24 cellular contexts compared by ENCODE assay signal in the genomic region with DNA sequence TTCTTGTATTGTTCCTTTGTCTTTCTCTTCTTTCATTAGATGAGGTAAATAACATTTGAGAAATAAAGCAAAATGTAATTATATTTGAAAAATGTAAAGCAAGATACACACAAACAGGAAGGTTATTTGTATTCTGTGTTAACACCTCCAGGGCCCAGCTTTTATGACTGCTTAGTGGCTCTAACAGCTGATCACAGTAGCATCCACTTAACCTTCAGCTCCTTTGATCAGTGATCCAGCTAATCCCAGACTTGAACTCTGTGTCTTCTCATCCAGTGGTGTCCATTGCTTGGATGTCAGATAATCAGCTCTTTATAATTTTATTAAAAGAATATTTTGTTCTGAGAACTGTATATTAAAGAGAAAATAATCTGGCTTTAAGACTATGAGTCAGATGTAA. TPM values are rescaled to one million over a fixed set of nuclear protein-coding genes. Genes with fewer than 3 reads are reported as not detected.
DNase-seq lines count a peak whose midpoint lies in the region; ATAC-seq and TF ChIP-seq lines count a peak whose summit lies in the region.
"Had no signal": no experiment of that assay in that cellular context is flagged by ENCODE, and none has a peak within 500 bp of the region (broad histone marks: within the 10 kb centered on the region; RNA-seq: fewer than 3 reads in every experiment).

No MANE protein-coding gene starts in this region.

- in situ Hi-C loops in transverse colon (cut with MboI; ENCODE audit: low pct_ligation_motif_present in 1 of 4, low pct_unique_long_range_greater_than_20kb in 1 of 4, low sequenced_read_pairs in 3 of 4), result no loop called here

- no peaks in the 10 kb centered on the region for H3K36me3 ChIP-seq in transverse colon
- H3K36me3 ChIP-seq: BE2C, neutrophil had no signal

- H3K4me1 Mint-ChIP-seq in WTC11, result peaks cover 66% of the 10 kb centered on the region
- peaks cover 18% of the 10 kb centered on the region for H3K4me1 Mint-ChIP-seq in osteocyte (ENCODE audit: unreplicated experiment)
- H3K4me1 Mint-ChIP-seq in naive thymus-derived CD8-positive, alpha-beta T cell, result peaks cover 12 to 57% (median 35%) of the 10 kb centered on the region in 4 donors

- H3K36me3 Mint-ChIP-seq in WTC11 (no peaks in the 10 kb centered on the region), osteocyte (ENCODE audit: unreplicated experiment) (no peaks in the 10 kb centered on the region)
- H3K36me3 Mint-ChIP-seq in naive thymus-derived CD8-positive, alpha-beta T cell, result peaks cover 0 to 6% (median 6%) of the 10 kb centered on the region in 3 donors
- H3K36me3 Mint-ChIP-seq: immature natural killer cell had no signal

- CTCF ChIA-PET in WTC11 (lab: Charles Lee), result no interaction called here

- H3K27ac Mint-ChIP-seq in WTC11, result peak overlapping the region; percentile 4; the same call in 1 of the 2 replicates
- H3K27ac Mint-ChIP-seq in osteocyte (ENCODE audit: unreplicated experiment), result peak overlapping the region; percentile 23
- H3K27ac Mint-ChIP-seq in naive thymus-derived CD8-positive, alpha-beta T cell, result peak overlapping the region in 3 of 10 donors; percentile 18 to 38 (median 25)

- DNase-seq in NCI-H2029 treated with DMSO at 0.1 percent for 48 hours (lab: John Stamatoyannopoulos, UW) (peak; percentile 20), NCI-H2029 (lab: John Stamatoyannopoulos, UW) (no peak), WTC11 (ENCODE audit: low spot score) (no peak), osteocyte (ENCODE audit: extremely low spot score, unreplicated experiment) (no peak), transverse colon (no peak), SHP77 (lab: John Stamatoyannopoulos, UW) (no peak)
- no peak for DNase-seq in naive thymus-derived CD8-positive, alpha-beta T cell
- DNase-seq: activated gamma-delta T cell treated with Interleukin-2 at 50 U/mL for 16 hours; activated T-cell treated with anti-CD3 and anti-CD28 coated beads, Interleukin-2, amount 50 U/mL, for 1 hour; BE2C; body of pancreas; effector CD8-positive, alpha-beta T cell; erythroblast; foreskin fibroblast; H9; immature natural killer cell; NCI-H187 treated with DMSO at 0.1 percent for 48 hours; NCI-H526; retina; stimulated activated CD4-positive, alpha-beta T cell treated with anti-CD3 and anti-CD28 coated beads, Interleukin-4, amount 100 ng/mL, for 24 hours; stimulated activated naive CD8-positive, alpha-beta T cell treated with anti-CD3 and anti-CD28 coated beads, Interleukin-15, Interleukin-2, amounts not matched to agents 100 U/mL and 50 U/mL, for 24 hours had no signal

- TF ChIP-seq CTCF in WTC11 (IDR thresholded peaks at IDR 0.05) (no peak), osteocyte (IDR thresholded peaks at IDR 0.05) (no peak), transverse colon (IDR thresholded peaks at IDR 0.05) (no peak)

- intact Hi-C loops in transverse colon (cut with DNase I; ENCODE audit: low total_unique reads), result no loop called here

- no peaks in the 10 kb centered on the region for H3K9me3 ChIP-seq in transverse colon
- H3K9me3 ChIP-seq: BE2C, body of pancreas, neutrophil had no signal

- H3K4me3 ChIP-seq in transverse colon, result no peak overlapping the region
- H3K4me3 ChIP-seq: body of pancreas had no signal

- no peak overlapping the region for H3K27ac ChIP-seq in transverse colon
- H3K27ac ChIP-seq: body of pancreas, neutrophil had no signal

- peaks cover 0 to 26% (median 9%) of the 10 kb centered on the region in 4 donors for H3K4me1 ChIP-seq in transverse colon
- H3K4me1 ChIP-seq: BE2C, body of pancreas had no signal

- no peaks in the 10 kb centered on the region for H3K27me3 Mint-ChIP-seq in WTC11 (ENCODE audit: low read depth)
- H3K27me3 Mint-ChIP-seq in osteocyte (ENCODE audit: unreplicated experiment), result no peaks in the 10 kb centered on the region
- no peaks in the 10 kb centered on the region for H3K27me3 Mint-ChIP-seq in naive thymus-derived CD8-positive, alpha-beta T cell

- H3K9me3 Mint-ChIP-seq in WTC11 (no peaks in the 10 kb centered on the region), osteocyte (ENCODE audit: unreplicated experiment) (no peaks in the 10 kb centered on the region)
- H3K9me3 Mint-ChIP-seq in naive thymus-derived CD8-positive, alpha-beta T cell, result no peaks in the 10 kb centered on the region
- H3K9me3 Mint-ChIP-seq: H9, immature natural killer cell had no signal

- no peaks in the 10 kb centered on the region for H3K27me3 ChIP-seq in transverse colon
- H3K27me3 ChIP-seq: BE2C, body of pancreas, neutrophil had no signal

- H3K4me3 Mint-ChIP-seq in WTC11 (no peak overlapping the region), osteocyte (ENCODE audit: unreplicated experiment) (no peak overlapping the region)
- no peak overlapping the region for H3K4me3 Mint-ChIP-seq in naive thymus-derived CD8-positive, alpha-beta T cell
- H3K4me3 Mint-ChIP-seq: H9, immature natural killer cell had no signal

- no peak for TF ChIP-seq POLR2A in transverse colon (IDR thresholded peaks at IDR 0.05)

- POLR2A ChIA-PET in WTC11 (lab: Charles Lee), result interaction anchor here (0.8 kb wide), 1 partner anchor 94 kb away, joined by 3 read pairs; no protein-coding TSS in a partner anchor
- POLR2A ChIA-PET in naive thymus-derived CD8-positive, alpha-beta T cell (lab: Charles Lee), result no interaction called here

- peak; percentile 44 for ATAC-seq in HG03432 (IDR thresholded peaks at IDR 0.05; ENCODE audit: unreplicated experiment)
- ATAC-seq in WTC11, result no peak
- ATAC-seq in naive thymus-derived CD8-positive, alpha-beta T cell, result no peak
- ATAC-seq: body of pancreas; Right ventricle myocardium inferior; stimulated activated naive CD8-positive, alpha-beta T cell treated with anti-CD3 and anti-CD28 coated beads, Interleukin-15, Interleukin-2, amounts not matched to agents 100 U/mL and 50 U/mL, for 24 hours had no signal

- no peak for TF ChIP-seq EP300 in transverse colon (IDR thresholded peaks at IDR 0.05; ENCODE audit: low read depth)

TF ChIP-seq in WTC11, 78 proteins besides CTCF, POLR2A, EP300 and RAD21 (continues in another document):
- TF ChIP-seq HMGA2 (CRISPR knock-in tag; IDR thresholded peaks at IDR 0.05) (no peak), E2F5 (CRISPR knock-in tag; IDR thresholded peaks at IDR 0.05) (no peak), NR2C2 (CRISPR knock-in tag; IDR thresholded peaks at IDR 0.05) (no peak), PRRX2 (CRISPR knock-in tag; IDR thresholded peaks at IDR 0.05) (no peak), ZNF138 (CRISPR knock-in tag; conservative IDR thresholded peaks at IDR 0.05) (no peak)
- TF ChIP-seq, protein P1, sequence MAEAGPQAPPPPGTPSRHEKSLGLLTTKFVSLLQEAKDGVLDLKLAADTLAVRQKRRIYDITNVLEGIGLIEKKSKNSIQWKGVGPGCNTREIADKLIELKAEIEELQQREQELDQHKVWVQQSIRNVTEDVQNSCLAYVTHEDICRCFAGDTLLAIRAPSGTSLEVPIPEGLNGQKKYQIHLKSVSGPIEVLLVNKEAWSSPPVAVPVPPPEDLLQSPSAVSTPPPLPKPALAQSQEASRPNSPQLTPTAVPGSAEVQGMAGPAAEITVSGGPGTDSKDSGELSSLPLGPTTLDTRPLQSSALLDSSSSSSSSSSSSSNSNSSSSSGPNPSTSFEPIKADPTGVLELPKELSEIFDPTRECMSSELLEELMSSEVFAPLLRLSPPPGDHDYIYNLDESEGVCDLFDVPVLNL (CRISPR knock-in tag; IDR thresholded peaks at IDR 0.05; ENCODE audit: borderline replicate concordance, low read depth), result no peak
- TF ChIP-seq, protein P2, sequence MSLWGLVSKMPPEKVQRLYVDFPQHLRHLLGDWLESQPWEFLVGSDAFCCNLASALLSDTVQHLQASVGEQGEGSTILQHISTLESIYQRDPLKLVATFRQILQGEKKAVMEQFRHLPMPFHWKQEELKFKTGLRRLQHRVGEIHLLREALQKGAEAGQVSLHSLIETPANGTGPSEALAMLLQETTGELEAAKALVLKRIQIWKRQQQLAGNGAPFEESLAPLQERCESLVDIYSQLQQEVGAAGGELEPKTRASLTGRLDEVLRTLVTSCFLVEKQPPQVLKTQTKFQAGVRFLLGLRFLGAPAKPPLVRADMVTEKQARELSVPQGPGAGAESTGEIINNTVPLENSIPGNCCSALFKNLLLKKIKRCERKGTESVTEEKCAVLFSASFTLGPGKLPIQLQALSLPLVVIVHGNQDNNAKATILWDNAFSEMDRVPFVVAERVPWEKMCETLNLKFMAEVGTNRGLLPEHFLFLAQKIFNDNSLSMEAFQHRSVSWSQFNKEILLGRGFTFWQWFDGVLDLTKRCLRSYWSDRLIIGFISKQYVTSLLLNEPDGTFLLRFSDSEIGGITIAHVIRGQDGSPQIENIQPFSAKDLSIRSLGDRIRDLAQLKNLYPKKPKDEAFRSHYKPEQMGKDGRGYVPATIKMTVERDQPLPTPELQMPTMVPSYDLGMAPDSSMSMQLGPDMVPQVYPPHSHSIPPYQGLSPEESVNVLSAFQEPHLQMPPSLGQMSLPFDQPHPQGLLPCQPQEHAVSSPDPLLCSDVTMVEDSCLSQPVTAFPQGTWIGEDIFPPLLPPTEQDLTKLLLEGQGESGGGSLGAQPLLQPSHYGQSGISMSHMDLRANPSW (CRISPR knock-in tag; conservative IDR thresholded peaks at IDR 0.05; ENCODE audit: low read depth), result no peak

RNA-seq across cellular contexts. Expression of gene PSMD14, which starts 44.5 kb away (rescaled TPM):
- total RNA-seq in WTC11 (2021) (67.8 to 80.5 TPM (median 71.0 TPM) in 3 replicates), osteocyte (38.7 and 39.0 TPM in 2 replicates), transverse colon (10 to 100 TPM in 3 of 4 donors, 1 to 10 TPM in 1; 5.2 to 30.1 (median 22.6) TPM)
- 10 to 100 TPM; 17.5 to 18.6 TPM for total RNA-seq in naive thymus-derived CD8-positive, alpha-beta T cell
- 10 to 100 TPM; 44.0 to 55.6 (median 50.7) TPM for polyA plus RNA-seq in naive thymus-derived CD8-positive, alpha-beta T cell
